Comparison of ENCODE assay signal across 26 cellular contexts in the genomic region with DNA sequence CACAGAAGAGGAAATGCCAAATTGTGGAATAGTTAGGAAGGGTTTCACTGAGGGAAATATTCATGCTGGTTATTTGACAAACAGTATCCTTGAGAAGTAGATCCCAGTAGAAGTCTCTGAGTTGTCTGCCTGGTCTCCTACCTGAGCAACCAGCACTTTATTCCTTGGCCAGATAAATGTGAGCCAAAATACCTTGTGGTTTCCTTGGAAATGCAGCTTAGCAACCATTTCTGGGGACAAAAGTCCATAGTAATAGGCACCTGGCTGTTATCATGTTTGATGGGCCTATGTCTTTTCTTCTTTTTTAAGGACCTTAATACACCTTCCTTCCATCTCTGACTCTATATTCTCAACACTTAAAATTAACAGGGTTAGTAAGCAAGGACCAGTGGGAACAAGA.
A peak's percentile ranks its signal among the peaks of the same experiment; 100 is the strongest.
DNase-seq lines count a peak whose midpoint lies in the region; ATAC-seq and TF ChIP-seq lines count a peak whose summit lies in the region.
"Had no signal": no experiment of that assay in that cellular context is flagged by ENCODE, and none has a peak within 500 bp of the region (broad histone marks: within the 10 kb centered on the region; RNA-seq: fewer than 3 reads in every experiment).

No MANE protein-coding gene starts in this region.

- peak; percentile 24 for DNase-seq in NCI-H2029 (lab: John Stamatoyannopoulos, UW)
- DNase-seq in NCI-H2029 treated with DMSO at 0.1 percent for 48 hours (lab: John Stamatoyannopoulos, UW) = no peak
- peak; percentile 33 for DNase-seq in NCI-H69 (lab: John Stamatoyannopoulos, UW)
- peak; percentile 39 for DNase-seq in hepatocyte (ENCODE audit: low spot score)
- no peak for DNase-seq in stomach
- no peak for DNase-seq in left lung
- DNase-seq in amniotic stem cell (lab: John Stamatoyannopoulos, UW) = no peak
- DNase-seq: BE2C; CD4-positive, CD25-positive, alpha-beta regulatory T cell; COR-L47; GF-D8; HCEC 1CT; Karpas-422; MG63; NCI-H1092 treated with DMSO at 0.1 percent for 48 hours; NCI-H1694; NCI-H2171; NCI-H446; NCI-H526 treated with DMSO at 0.1 percent for 48 hours; PC-3; RPMI8226; SHP77 treated with DMSO at 0.1 percent for 48 hours; SK-N-SH had no signal

- H3K79me2 ChIP-seq in hepatocyte = no peaks in the 10 kb centered on the region

- H3K27ac ChIP-seq in hepatocyte (peak overlapping the region; percentile 38), stomach (peak overlapping the region in 4 of 5 donors; percentile 7 to 45 (median 24)), left lung (no peak overlapping the region)
- H3K27ac ChIP-seq: HL-60 had no signal

- H4K20me1 ChIP-seq in hepatocyte (ENCODE audit: insufficient read depth, poor library complexity, severe bottlenecking) = no peaks in the 10 kb centered on the region

- TF ChIP-seq CTCF in hepatocyte (IDR thresholded peaks at IDR 0.05; ENCODE audit: poor library complexity) (no peak), stomach (IDR thresholded peaks at IDR 0.05) (no peak), left lung (IDR thresholded peaks at IDR 0.05) (no peak)

- TF ChIP-seq EP300 in stomach (IDR thresholded peaks at IDR 0.05) = no peak

- H3K4me3 ChIP-seq in hepatocyte (no peak overlapping the region), stomach (no peak overlapping the region), left lung (no peak overlapping the region)
- H3K4me3 ChIP-seq: GM23338, MG63 had no signal

- no peak for TF ChIP-seq POLR2A in stomach (IDR thresholded peaks at IDR 0.05)

- H2AFZ ChIP-seq in hepatocyte = no peak overlapping the region
- H2AFZ ChIP-seq: GM23338 had no signal

- H3K9me3 ChIP-seq in hepatocyte (ENCODE audit: low read depth) (no peaks in the 10 kb centered on the region), stomach (no peaks in the 10 kb centered on the region), left lung (no peaks in the 10 kb centered on the region)
- H3K9me3 ChIP-seq: BE2C, MG63, SK-N-SH had no signal

- H3K36me3 ChIP-seq in hepatocyte (replicated peaks; ENCODE audit: insufficient read depth, low read depth) = no peaks in the 10 kb centered on the region
- no peaks in the 10 kb centered on the region for H3K36me3 ChIP-seq in stomach
- H3K36me3 ChIP-seq in left lung = no peaks in the 10 kb centered on the region
- H3K36me3 ChIP-seq: BE2C, MG63 had no signal

- intact Hi-C loops in stomach (cut with DNase I; ENCODE audit: low total_unique reads) (no loop called here), left lung (cut with DNase I) (no loop called here)

- H3K4me2 ChIP-seq in hepatocyte = no peak overlapping the region
- H3K4me2 ChIP-seq: GM23338, SK-N-SH had no signal

- H3K4me1 ChIP-seq in hepatocyte (ENCODE audit: insufficient read depth) (peaks cover 32% of the 10 kb centered on the region), stomach (peaks cover 18 to 48% (median 33%) of the 10 kb centered on the region in 4 donors), left lung (peaks cover 3 to 43% of the 10 kb centered on the region in 2 donors)

- ATAC-seq in left lung = no peak
- ATAC-seq in GM21737 (IDR thresholded peaks at IDR 0.05; ENCODE audit: unreplicated experiment) = no peak
- ATAC-seq: GM23338, PC-3 had no signal

- H3K9me2 ChIP-seq in hepatocyte (replicated peaks; ENCODE audit: insufficient read depth) = no peaks in the 10 kb centered on the region
- H3K9me2 ChIP-seq: SK-N-SH had no signal

- H3K27me3 ChIP-seq in hepatocyte (no peaks in the 10 kb centered on the region), stomach (no peaks in the 10 kb centered on the region), left lung (no peaks in the 10 kb centered on the region)
- H3K27me3 ChIP-seq: BE2C, MG63 had no signal

Comparison
In these comparisons a context has a peak if more than half of its experiments do, and no peak if none do; other contexts are left out.
1. DNase-seq: peak in NCI-H2029 (single experiment), NCI-H69 (single experiment) and hepatocyte (single experiment); none in NCI-H2029 treated with DMSO at 0.1 percent for 48 hours (single experiment), stomach (single experiment), left lung (0 of 2) and amniotic stem cell (single experiment).
2. H3K27ac ChIP-seq: peak in hepatocyte (single experiment) and stomach (4 of 5); none in left lung (0 of 2).